18 cellular contexts compared by ENCODE assay signal in the genomic region with DNA sequence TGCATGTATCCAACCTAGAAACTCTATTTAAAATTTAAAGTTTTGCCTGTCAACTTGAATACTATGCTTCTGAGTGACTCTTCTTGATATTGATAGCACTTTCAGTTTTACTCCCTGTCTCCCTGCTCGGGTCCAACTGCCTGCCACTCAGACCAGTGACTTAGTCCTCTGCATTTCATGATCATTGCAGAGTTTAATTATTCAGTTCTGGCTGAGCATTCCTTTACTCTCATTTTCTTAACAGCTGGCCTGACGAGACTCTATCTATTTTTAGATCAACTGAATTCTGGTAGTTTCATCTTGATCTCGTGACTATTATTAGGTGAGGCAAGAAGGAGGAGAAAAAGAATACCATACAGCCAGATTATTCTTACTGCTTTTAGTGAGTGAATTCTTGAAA.
DNase-seq lines count a peak whose midpoint lies in the region; ATAC-seq lines count a peak whose summit lies in the region.
"Had no signal": no experiment of that assay in that cellular context is flagged by ENCODE, and none has a peak within 500 bp of the region (broad histone marks: within the 10 kb centered on the region; RNA-seq: fewer than 3 reads in every experiment).

No MANE protein-coding gene starts in this region.

- H3K4me3 ChIP-seq in SJCRH30 (peak overlapping the region; percentile 31), mesenchymal stem cell (ENCODE audit: insufficient read depth in 1 of 2, low read depth in 1 of 2, low read length in 2 of 2) (peak overlapping the region in 1 of 2 experiments; percentile 3)
- H3K4me3 ChIP-seq: hepatocyte had no signal

- H3K4ac ChIP-seq in mesenchymal stem cell (ENCODE audit: low read depth in 1 of 2, low read length in 2 of 2): no peak overlapping the region

- no peak overlapping the region for H4K91ac ChIP-seq in mesenchymal stem cell (ENCODE audit: low read length)

- H3K79me1 ChIP-seq in mesenchymal stem cell (replicated peaks; ENCODE audit: low read length, poor library complexity, severe bottlenecking): no peaks in the 10 kb centered on the region

- no peak overlapping the region for H2AFZ ChIP-seq in mesenchymal stem cell (ENCODE audit: low read depth, low read length)
- H2AFZ ChIP-seq: hepatocyte had no signal

- in situ Hi-C loops in G401 (cut with HindIII; ENCODE audit: low sequenced_read_pairs): no loop called here

- H3K27ac ChIP-seq in SJCRH30: peak overlapping the region; percentile 27; the same call in 1 of the 2 replicates
- H3K27ac ChIP-seq in mesenchymal stem cell (ENCODE audit: low read length, poor library complexity, severe bottlenecking): peak overlapping the region; percentile 80
- H3K27ac ChIP-seq: hepatocyte had no signal

- no peak overlapping the region for H2BK5ac ChIP-seq in mesenchymal stem cell (ENCODE audit: low read depth, low read length, poor library complexity, severe bottlenecking)

- H3K14ac ChIP-seq in mesenchymal stem cell (ENCODE audit: low read length in 2 of 2): no peak overlapping the region

- peak overlapping the region; percentile 94 for H4K8ac ChIP-seq in mesenchymal stem cell (ENCODE audit: low read length)

- H3K27me3 ChIP-seq in SJCRH30 (no peaks in the 10 kb centered on the region), mesenchymal stem cell (ENCODE audit: control insufficient read depth in 1 of 2, insufficient read depth in 1 of 2, low read length in 2 of 2) (no peaks in the 10 kb centered on the region)
- H3K27me3 ChIP-seq: hepatocyte had no signal

- H3K4me2 ChIP-seq in mesenchymal stem cell (ENCODE audit: low read length, poor library complexity, severe bottlenecking): no peak overlapping the region
- H3K4me2 ChIP-seq: hepatocyte had no signal

- no peak overlapping the region for H2AK5ac ChIP-seq in mesenchymal stem cell (ENCODE audit: low read length, severe bottlenecking)

- ATAC-seq in HG02798 (IDR thresholded peaks at IDR 0.05; ENCODE audit: poor library complexity, unreplicated experiment) (peak; percentile 45), HG03139 (IDR thresholded peaks at IDR 0.05; ENCODE audit: unreplicated experiment) (no peak)
- ATAC-seq: esophagus mucosa; naive thymus-derived CD8-positive, alpha-beta T cell had no signal

- H3K36me3 ChIP-seq in SJCRH30 (no peaks in the 10 kb centered on the region), mesenchymal stem cell (ENCODE audit: control insufficient read depth in 1 of 2, insufficient read depth in 2 of 2, low read depth in 1 of 2, low read length in 2 of 2) (no peaks in the 10 kb centered on the region)

- H2BK15ac ChIP-seq in mesenchymal stem cell (ENCODE audit: low read depth, poor library complexity, severe bottlenecking): no peak overlapping the region

- H2BK120ac ChIP-seq in mesenchymal stem cell (ENCODE audit: low read depth, low read length): no peak overlapping the region

- no peak overlapping the region for H2BK12ac ChIP-seq in mesenchymal stem cell (ENCODE audit: low read length in 2 of 2)

- H3K4me1 ChIP-seq in SJCRH30: no peaks in the 10 kb centered on the region
- H3K4me1 ChIP-seq in mesenchymal stem cell (ENCODE audit: control insufficient read depth, insufficient read depth, low read depth, low read length): peaks cover 1% of the 10 kb centered on the region

- H3K9ac ChIP-seq in mesenchymal stem cell (ENCODE audit: low read length): peak overlapping the region; percentile 82

- no peaks in the 10 kb centered on the region for H3K9me3 ChIP-seq in SJCRH30 (replicated peaks)
- H3K9me3 ChIP-seq in mesenchymal stem cell (ENCODE audit: control insufficient read depth, low read length): no peaks in the 10 kb centered on the region

- H3K18ac ChIP-seq in mesenchymal stem cell (ENCODE audit: low read depth in 1 of 2, low read length in 2 of 2): peak overlapping the region in 1 of 2 experiments; percentile 54

- DNase-seq in GM03348 (ENCODE audit: low spot score) (peak; percentile 16), SJCRH30 (peak in 1 of 2 experiments; percentile 10), mesenchymal stem cell (peak; percentile 52), G401 (ENCODE audit: low spot score) (no peak), COR-L47 (lab: John Stamatoyannopoulos, UW) (no peak), T-helper 2 cell (no peak)
- DNase-seq: activated CD4-positive, alpha-beta T cell treated with anti-CD3 and anti-CD28 coated beads, Interleukin-2, amount 10 ng/mL, durations not matched to agents 24 days and 14 days; anterior cingulate cortex; C1 segment of cervical spinal cord; GDM1; H9; naive thymus-derived CD8-positive, alpha-beta T cell; NCI-H1092; stimulated activated CD4-positive, alpha-beta T cell treated with anti-CD3 and anti-CD28 coated beads, Interleukin-4, amount 100 ng/mL, for 24 hours had no signal

- no peak overlapping the region for H3K23ac ChIP-seq in mesenchymal stem cell (ENCODE audit: low read length in 2 of 2)

- WGBS in mesenchymal stem cell: 38% methylated on average over 2 of the region's 3 CpGs

Comparison
In these comparisons a context has a peak if more than half of its experiments do, and no peak if none do; other contexts are left out.
1. DNase-seq: peak in GM03348 (single experiment) and mesenchymal stem cell (single experiment); none in G401 (single experiment), COR-L47 (single experiment) and T-helper 2 cell (0 of 5).